In genomic region chr12:62660763-62661162, GRCh38 we compare ENCODE assay signal across 13 cellular contexts.
DNase-seq lines count a peak whose midpoint lies in the region; ATAC-seq and TF ChIP-seq lines count a peak whose summit lies in the region.
"Had no signal": no experiment of that assay in that cellular context is flagged by ENCODE, and none has a peak within 500 bp of the region (broad histone marks: within the 10 kb centered on the region; RNA-seq: fewer than 3 reads in every experiment).

No MANE protein-coding gene starts in this region.

- H3K4me1 ChIP-seq in foreskin keratinocyte, result peaks cover 14% of the 10 kb centered on the region
- no peaks in the 10 kb centered on the region for H3K4me1 ChIP-seq in left lung

- peak overlapping the region; percentile 67 for H3K27ac ChIP-seq in foreskin keratinocyte
- H3K27ac ChIP-seq in left lung, result no peak overlapping the region
- H3K27ac ChIP-seq: VCaP had no signal

- CTCF ChIA-PET in AG04449 (lab: Yijun Ruan, JAX), result interaction anchor here (1.1 kb wide), 1 partner anchor 12 kb away, joined by 5 read pairs; no protein-coding TSS in a partner anchor

- no peak for TF ChIP-seq CTCF in AG04449 (IDR thresholded peaks at IDR 0.05; ENCODE audit: insufficient read depth, low read length, missing control alignments)
- TF ChIP-seq CTCF in astrocyte of the spinal cord (IDR thresholded peaks at IDR 0.05; ENCODE audit: low read depth, low read length), result no peak
- no peak for TF ChIP-seq CTCF in foreskin keratinocyte (conservative IDR thresholded peaks at IDR 0.05)
- no peak for TF ChIP-seq CTCF in left lung (IDR thresholded peaks at IDR 0.05)

- in situ Hi-C loops in astrocyte of the spinal cord (cut with HindIII; ENCODE audit: low sequenced_read_pairs), result no loop called here

- H3K36me3 ChIP-seq in left lung, result no peaks in the 10 kb centered on the region

- DNase-seq in AG04449 (ENCODE audit: low read depth, low spot score), result peak; percentile 72
- DNase-seq in HS-27A (ENCODE audit: low read depth), result peak; percentile 42
- DNase-seq in astrocyte of the spinal cord (ENCODE audit: low read depth, low spot score), result peak; percentile 39
- peak; percentile 61 to 79 for DNase-seq in foreskin keratinocyte
- no peak for DNase-seq in left lung
- DNase-seq in NCI-H1694 treated with DMSO at 0.1 percent for 48 hours (lab: John Stamatoyannopoulos, UW), result no peak
- DNase-seq: activated T-cell treated with anti-CD3 and anti-CD28 coated beads, Interleukin-2, amount 50 U/mL, for 1 hour; NCI-H446 treated with DMSO at 0.1 percent for 48 hours; SIG-M5 had no signal

- H3K27me3 ChIP-seq in foreskin keratinocyte, result no peaks in the 10 kb centered on the region
- H3K27me3 ChIP-seq in left lung, result no peaks in the 10 kb centered on the region

- no peak overlapping the region for H3K4me3 ChIP-seq in AG04449 (ENCODE audit: low read depth, low read length)
- no peak overlapping the region for H3K4me3 ChIP-seq in astrocyte of the spinal cord (ENCODE audit: low read depth, low read length)
- no peak overlapping the region for H3K4me3 ChIP-seq in left lung
- H3K4me3 ChIP-seq: skin epidermis had no signal

- no peaks in the 10 kb centered on the region for H3K9me3 ChIP-seq in left lung

- ATAC-seq in foreskin keratinocyte, result peak; percentile 78
- ATAC-seq in HG02852 (IDR thresholded peaks at IDR 0.05; ENCODE audit: unreplicated experiment), result no peak
- ATAC-seq in left lung, result no peak
- ATAC-seq in GM18870 (IDR thresholded peaks at IDR 0.05; ENCODE audit: unreplicated experiment), result no peak

- POLR2A ChIA-PET in AG04449 (lab: Yijun Ruan, JAX), result no interaction called here

- intact Hi-C loops in left lung (cut with DNase I), result no loop called here

Comparison
In these comparisons a context has a peak if more than half of its experiments do, and no peak if none do; other contexts are left out.
1. DNase-seq: peak in AG04449 (single experiment), HS-27A (single experiment), astrocyte of the spinal cord (single experiment) and foreskin keratinocyte (2 of 2); none in left lung (0 of 2) and NCI-H1694 treated with DMSO at 0.1 percent for 48 hours (single experiment).